Comparison of ENCODE assay signal across 8 cellular contexts in genomic region chr1:41241748-41242644, GRCh38. TPM values are rescaled to one million over a fixed set of nuclear protein-coding genes. Genes with fewer than 3 reads are reported as not detected.
DNase-seq lines count a peak whose midpoint lies in the region; ATAC-seq and TF ChIP-seq lines count a peak whose summit lies in the region.

Gene SCMH1, minus strand, starts transcription at chr1:41242306. Its CDS starts 56,173 bp downstream, at chr1:41186133.

- no peaks in the 10 kb centered on the region for H3K27me3 ChIP-seq in transverse colon

- no peak for TF ChIP-seq POLR2A in transverse colon (IDR thresholded peaks at IDR 0.05)

- H3K4me1 Mint-ChIP-seq in glutamatergic neuron (ENCODE audit: low read depth, unreplicated experiment) = peaks cover 13% of the 10 kb centered on the region
- H3K4me1 Mint-ChIP-seq in osteocyte (ENCODE audit: unreplicated experiment) = peaks cover 26% of the 10 kb centered on the region

- H3K4me1 ChIP-seq in transverse colon = peaks cover 9 to 53% (median 31%) of the 10 kb centered on the region in 4 donors

- H3K27ac Mint-ChIP-seq in glutamatergic neuron (ENCODE audit: unreplicated experiment) = peak within 1 kb of the TSS; percentile 79
- H3K27ac Mint-ChIP-seq in osteocyte (ENCODE audit: unreplicated experiment) = peak within 1 kb of the TSS; percentile 92

- H3K27ac ChIP-seq in transverse colon = peak within 1 kb of the TSS; percentile 95 to 99 (median 98)

- peak within 1 kb of the TSS; percentile 90 for H3K4me3 Mint-ChIP-seq in glutamatergic neuron (ENCODE audit: unreplicated experiment)
- H3K4me3 Mint-ChIP-seq in osteocyte (ENCODE audit: unreplicated experiment) = peak within 1 kb of the TSS; percentile 82

- H3K4me3 ChIP-seq in transverse colon = peak within 1 kb of the TSS; percentile 85 to 98 (median 91)

- no peaks in the 10 kb centered on the region for H3K9me3 ChIP-seq in transverse colon

- no CpG with 5 or more reads among the region's 121 CpGs for WGBS in transverse colon (ENCODE audit: low coverage in 1 of 2), 2 donors

- H3K9me3 Mint-ChIP-seq in glutamatergic neuron (ENCODE audit: unreplicated experiment) = peaks cover 5% of the 10 kb centered on the region
- H3K9me3 Mint-ChIP-seq in osteocyte (ENCODE audit: unreplicated experiment) = no peaks in the 10 kb centered on the region

- DNase-seq in C1 segment of cervical spinal cord (lab: John Stamatoyannopoulos, UW) (peak in 9 of 14 donors; percentile 11 to 66 (median 50)), RKO (ENCODE audit: low spot score) (peak; percentile 50), glutamatergic neuron (peak; percentile 64), osteocyte (ENCODE audit: extremely low spot score, unreplicated experiment) (no peak), transverse colon (peak; percentile 56)
- DNase-seq in activated gamma-delta T cell treated with anti-CD3 and anti-CD28 coated beads, Interleukin-2, amount 50 U/mL, for 16 hours (ENCODE audit: low read depth) = peak; percentile 20

- ATAC-seq in GM19351 (IDR thresholded peaks at IDR 0.05; ENCODE audit: unreplicated experiment) = peak; percentile 41
- ATAC-seq in HG03571 (IDR thresholded peaks at IDR 0.05; ENCODE audit: unreplicated experiment) = peak; percentile 33

- H3K36me3 ChIP-seq in transverse colon = no peaks in the 10 kb centered on the region

- TF ChIP-seq CTCF in glutamatergic neuron (IDR thresholded peaks at IDR 0.05; ENCODE audit: partially characterized antibody, unreplicated experiment) (no peak), osteocyte (IDR thresholded peaks at IDR 0.05) (no peak), transverse colon (IDR thresholded peaks at IDR 0.05) (no peak)

- H3K36me3 Mint-ChIP-seq in glutamatergic neuron (ENCODE audit: unreplicated experiment) (peaks cover 4% of the 10 kb centered on the region), osteocyte (ENCODE audit: unreplicated experiment) (no peaks in the 10 kb centered on the region)

- H3K27me3 Mint-ChIP-seq in glutamatergic neuron (ENCODE audit: unreplicated experiment) (peaks cover 4% of the 10 kb centered on the region), osteocyte (ENCODE audit: unreplicated experiment) (no peaks in the 10 kb centered on the region)

- intact Hi-C loops in transverse colon (cut with DNase I; ENCODE audit: low total_unique reads) = loop anchor here (10.0 kb wide), 1 partner anchor 127 kb away; no protein-coding TSS in a partner anchor

- in situ Hi-C loops in transverse colon (cut with MboI; ENCODE audit: low pct_ligation_motif_present in 1 of 4, low pct_unique_long_range_greater_than_20kb in 1 of 4, low sequenced_read_pairs in 3 of 4) = loop anchor here in 1 of 4 donors (25.0 kb wide), 1 partner anchor 205 kb away; no protein-coding TSS in a partner anchor

- TF ChIP-seq EP300 in transverse colon (IDR thresholded peaks at IDR 0.05; ENCODE audit: low read depth) = no peak

RNA-seq across cellular contexts. Expression of gene SCMH1, which starts in this region (rescaled TPM):
- total RNA-seq in glutamatergic neuron (ENCODE audit: unreplicated experiment) (17.8 TPM), osteocyte (37.5 and 38.9 TPM in 2 replicates), transverse colon (10 to 100 TPM; 24.5 to 66.8 (median 49.1) TPM)
